16 cellular contexts compared by ENCODE assay signal in the genomic region with DNA sequence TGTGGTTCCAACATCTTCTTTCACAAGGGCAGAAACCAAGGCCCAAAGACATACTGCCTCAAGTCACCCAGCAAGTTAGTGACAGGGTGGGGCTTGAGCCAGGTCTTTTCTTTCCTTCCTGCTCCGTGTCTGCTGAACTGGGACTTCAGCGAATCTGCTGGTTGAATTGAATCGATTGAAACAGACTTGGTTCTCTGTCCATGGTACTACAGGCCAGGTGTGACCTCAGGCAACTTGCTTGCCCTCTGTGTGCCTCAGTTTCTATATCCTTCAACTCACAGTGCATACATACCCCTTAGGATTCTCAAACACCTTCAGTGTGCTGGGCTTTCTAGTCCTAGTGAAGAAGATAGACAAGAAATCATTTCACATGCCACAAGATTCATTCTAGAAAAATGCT. TPM values are rescaled to one million over a fixed set of nuclear protein-coding genes. Genes with fewer than 3 reads are reported as not detected.
DNase-seq lines count a peak whose midpoint lies in the region; ATAC-seq and TF ChIP-seq lines count a peak whose summit lies in the region.
"Had no signal": no experiment of that assay in that cellular context is flagged by ENCODE, and none has a peak within 500 bp of the region (broad histone marks: within the 10 kb centered on the region; RNA-seq: fewer than 3 reads in every experiment).

No MANE protein-coding gene starts in this region.

- H3K9me3 ChIP-seq in breast epithelium (no peaks in the 10 kb centered on the region), thymus (ENCODE audit: control insufficient read depth) (no peaks in the 10 kb centered on the region)
- H3K9me3 ChIP-seq: vagina had no signal

- no peak for TF ChIP-seq POLR2A in breast epithelium (IDR thresholded peaks at IDR 0.05)

- H3K36me3 Mint-ChIP-seq in MCF 10A (ENCODE audit: insufficient read depth, unreplicated experiment), result peaks cover 6% of the 10 kb centered on the region
- no peaks in the 10 kb centered on the region for H3K36me3 Mint-ChIP-seq in T-cell
- H3K36me3 Mint-ChIP-seq in memory B cell, result no peaks in the 10 kb centered on the region

- POLR2A ChIA-PET in MCF 10A (lab: Yijun Ruan, JAX) (no interaction called here), T-cell (lab: Charles Lee) (interaction anchor here in 1 of 2 donors (0.7 kb wide), 1 partner anchor 29 kb away, joined by 3 read pairs; no protein-coding TSS in a partner anchor)

- H3K36me3 ChIP-seq in breast epithelium (no peaks in the 10 kb centered on the region), thymus (ENCODE audit: control insufficient read depth, insufficient read depth) (no peaks in the 10 kb centered on the region)
- H3K36me3 ChIP-seq: vagina had no signal

- H3K4me1 ChIP-seq in breast epithelium (peaks cover 4 to 5% of the 10 kb centered on the region in 2 donors), thymus (ENCODE audit: control insufficient read depth, insufficient read depth, low read length) (peaks cover 10% of the 10 kb centered on the region)

- TF ChIP-seq CTCF in MCF 10A (IDR thresholded peaks at IDR 0.05; ENCODE audit: unreplicated experiment) (no peak), breast epithelium (IDR thresholded peaks at IDR 0.05) (no peak)

- H3K27me3 ChIP-seq in breast epithelium (peaks cover 4 to 13% of the 10 kb centered on the region in 2 donors), thymus (ENCODE audit: control insufficient read depth, insufficient read depth) (peaks cover 15% of the 10 kb centered on the region)

- intact Hi-C loops in MCF 10A (cut with micrococcal nuclease), result no loop called here
- intact Hi-C loops in breast epithelium (cut with DNase I; ENCODE audit: low total_unique reads), result no loop called here

- H3K27me3 Mint-ChIP-seq in MCF 10A (ENCODE audit: insufficient read depth, unreplicated experiment) (no peaks in the 10 kb centered on the region), T-cell (peaks cover 0 to 4% of the 10 kb centered on the region in 2 donors), memory B cell (peaks cover under 1% of the 10 kb centered on the region)

- H3K27ac ChIP-seq in breast epithelium (no peak overlapping the region), thymus (ENCODE audit: low read depth) (peak overlapping the region; percentile 15)
- H3K27ac ChIP-seq: vagina had no signal

- H3K4me3 ChIP-seq in breast epithelium (no peak overlapping the region), thymus (ENCODE audit: low read length) (no peak overlapping the region)

- CTCF ChIA-PET in MCF 10A (lab: Yijun Ruan, JAX), result no interaction called here
- CTCF ChIA-PET in T-cell (lab: Charles Lee), result interaction anchor here in 1 of 2 donors (0.6 kb wide), 1 partner anchor 1088 kb away, joined by 3 read pairs; no protein-coding TSS in a partner anchor

- 87% methylated on average over 3 of the region's 3 CpGs for WGBS in thymus

- peaks cover 9% of the 10 kb centered on the region for H3K4me1 Mint-ChIP-seq in MCF 10A (ENCODE audit: insufficient read depth, unreplicated experiment)
- H3K4me1 Mint-ChIP-seq in T-cell, result peaks cover 14 to 18% (median 17%) of the 10 kb centered on the region in 3 donors
- peaks cover 31% of the 10 kb centered on the region for H3K4me1 Mint-ChIP-seq in memory B cell

- ATAC-seq in T-cell (replicated peaks in 1 of 4) (no peak), memory B cell (ENCODE audit: low read depth) (no peak), HG02981 (IDR thresholded peaks at IDR 0.05; ENCODE audit: unreplicated experiment) (no peak)
- ATAC-seq: left lobe of liver, Right ventricle myocardium inferior had no signal

- no peak overlapping the region for H3K27ac Mint-ChIP-seq in MCF 10A (ENCODE audit: low read depth, unreplicated experiment)
- peak overlapping the region in 1 of 2 donors; percentile 23 for H3K27ac Mint-ChIP-seq in T-cell
- H3K27ac Mint-ChIP-seq in memory B cell, result no peak overlapping the region

- DNase-seq in MCF 10A (ENCODE audit: unreplicated experiment), result no peak
- DNase-seq in breast epithelium (ENCODE audit: low spot score in 2 of 2), result no peak
- DNase-seq in T-cell, result no peak
- no peak for DNase-seq in memory B cell (ENCODE audit: low spot score in 2 of 2)
- no peak for DNase-seq in SKM-1 treated with dmso at 0.1 percent for 144 hours (lab: John Stamatoyannopoulos, UW; ENCODE audit: unreplicated experiment)
- no peak for DNase-seq in hippocampal formation (lab: John Stamatoyannopoulos, UW)
- DNase-seq: foreskin fibroblast, NCI-H1694 treated with DMSO at 0.1 percent for 48 hours, NCI-H446 treated with DMSO at 0.1 percent for 48 hours, retina, T-helper 9 cell had no signal

- BruUV-seq in MCF 10A (replicated peaks; lab: Mats Ljungman, UMichigan), result no TSS peak

- H3K9me3 Mint-ChIP-seq in MCF 10A (ENCODE audit: unreplicated experiment), result no peaks in the 10 kb centered on the region
- no peaks in the 10 kb centered on the region for H3K9me3 Mint-ChIP-seq in T-cell
- no peaks in the 10 kb centered on the region for H3K9me3 Mint-ChIP-seq in memory B cell

- H3K4me3 Mint-ChIP-seq in MCF 10A (ENCODE audit: unreplicated experiment) (peak overlapping the region; percentile 28), T-cell (peak overlapping the region; percentile 2 to 96 (median 65)), memory B cell (peak overlapping the region; percentile 96)

RNA-seq across cellular contexts. Expression of a gene that starts 2.0 kb away (rescaled TPM):
- total RNA-seq in MCF 10A (2022), result 5.3 and 5.4 TPM in 2 replicates
- total RNA-seq in breast epithelium, result 10 to 100 TPM in 1 of 3 donors, 1 to 10 TPM in 2; 4.8 to 11.5 (median 8.2) TPM
- 1 to 10 TPM; 2.6 to 7.0 (median 5.5) TPM for total RNA-seq in T-cell
- 7.4 TPM for polyA plus RNA-seq in thymus

RNA-seq across cellular contexts. Expression of a gene that starts 38.5 kb away (rescaled TPM):
- total RNA-seq in MCF 10A (2022) (20.4 and 28.8 TPM in 2 replicates), breast epithelium (10 to 100 TPM; 16.4 to 28.8 (median 17.3) TPM), T-cell (100 to 1,000 TPM in 1 of 5 donors, 10 to 100 TPM in 4; 24.6 to 103 (median 40.3) TPM)
- 114 TPM for polyA plus RNA-seq in thymus

Comparison
In these comparisons a context has a peak if more than half of its experiments do, and no peak if none do; other contexts are left out.
1. H3K4me3 Mint-ChIP-seq: peak in every context shown above with its lines; median percentile 96 in memory B cell; 65 in T-cell; 28 in MCF 10A.